Comparison of ENCODE assay signal across 8 cellular contexts in genomic region chr19:45477713-45478453, GRCh38. TPM values are rescaled to one million over a fixed set of nuclear protein-coding genes. Genes with fewer than 3 reads are reported as not detected.
DNase-seq lines count a peak whose midpoint lies in the region; ATAC-seq lines count a peak whose summit lies in the region.

No MANE protein-coding gene starts in this region.

- peaks cover 78% of the 10 kb centered on the region for H3K36me3 Mint-ChIP-seq in effector memory CD8-positive, alpha-beta T cell (ENCODE audit: insufficient read depth)

- in situ Hi-C loops in ACHN (cut with HindIII; ENCODE audit: low pct_ligation_motif_present, low pct_unique_long_range_greater_than_20kb, low sequenced_read_pairs) = no loop called here

- peak overlapping the region; percentile 94 to 98 for H3K4me3 Mint-ChIP-seq in effector memory CD8-positive, alpha-beta T cell

- peak overlapping the region; percentile 41 for H3K4me3 ChIP-seq in SJSA1
- peak overlapping the region; percentile 50 to 55 for H3K4me3 ChIP-seq in neuronal stem cell (ENCODE audit: low read length in 2 of 2)

- H3K9ac ChIP-seq in neuronal stem cell (ENCODE audit: low read depth, low read length, poor library complexity) = no peak overlapping the region

- peak overlapping the region; percentile 96 to 100 for H3K27ac Mint-ChIP-seq in effector memory CD8-positive, alpha-beta T cell

- H2BK120ac ChIP-seq in neuronal stem cell (ENCODE audit: low read depth, low read length) = no peak overlapping the region

- H3K27me3 ChIP-seq in SJSA1 (replicated peaks) = no peaks in the 10 kb centered on the region
- peaks cover 0 to 12% (median 0%) of the 10 kb centered on the region in 3 experiments for H3K27me3 ChIP-seq in neuronal stem cell (ENCODE audit: control insufficient read depth in 3 of 3, insufficient read depth in 3 of 3, low read depth in 1 of 3, low read length in 3 of 3)

- peak; percentile 50 for DNase-seq in ACHN
- no peak for DNase-seq in SJSA1 (ENCODE audit: low read depth in 1 of 2, low spot score in 2 of 2)
- DNase-seq in effector memory CD8-positive, alpha-beta T cell = peak in 1 of 3 experiments; percentile 35
- no peak for DNase-seq in neuronal stem cell (ENCODE audit: low spot score)
- no peak for DNase-seq in left colon
- no peak for DNase-seq in NCI-H2196 (lab: John Stamatoyannopoulos, UW; ENCODE audit: unreplicated experiment)

- H2BK15ac ChIP-seq in neuronal stem cell (ENCODE audit: low read length) = no peak overlapping the region

- H3K4me1 ChIP-seq in SJSA1 (replicated peaks) = peaks cover 6% of the 10 kb centered on the region
- H3K4me1 ChIP-seq in neuronal stem cell (ENCODE audit: control insufficient read depth in 2 of 2, insufficient read depth in 1 of 2, low read depth in 1 of 2, low read length in 2 of 2) = peaks cover 6% of the 10 kb centered on the region in 2 donors

- H4K91ac ChIP-seq in neuronal stem cell (ENCODE audit: low read depth, low read length, poor library complexity) = no peak overlapping the region

- H3K27ac ChIP-seq in SJSA1 (peak overlapping the region; percentile 95), neuronal stem cell (replicated peaks; ENCODE audit: low read length) (peak overlapping the region; percentile 22)

- no peak overlapping the region for H2AK5ac ChIP-seq in neuronal stem cell (ENCODE audit: low read depth, low read length)

- peaks cover 0 to 4% of the 10 kb centered on the region in 2 donors for H3K27me3 Mint-ChIP-seq in effector memory CD8-positive, alpha-beta T cell

- peak; percentile 8 for ATAC-seq in GM21717 (IDR thresholded peaks at IDR 0.05; ENCODE audit: unreplicated experiment)
- peak; percentile 5 for ATAC-seq in effector memory CD8-positive, alpha-beta T cell (replicated peaks)
- ATAC-seq in HG02759 (IDR thresholded peaks at IDR 0.05; ENCODE audit: unreplicated experiment) = no peak
- ATAC-seq in left colon = no peak

- no peak overlapping the region for H2AFZ ChIP-seq in neuronal stem cell (ENCODE audit: low read length)

- H3K4me1 Mint-ChIP-seq in effector memory CD8-positive, alpha-beta T cell (ENCODE audit: low read depth in 2 of 2) = peaks cover 28 to 43% of the 10 kb centered on the region in 2 donors

- no peak overlapping the region for H3K4ac ChIP-seq in neuronal stem cell (ENCODE audit: low read length)

- H3K9me3 Mint-ChIP-seq in effector memory CD8-positive, alpha-beta T cell = no peaks in the 10 kb centered on the region

- H3K23ac ChIP-seq in neuronal stem cell (ENCODE audit: low read depth, low read length, poor library complexity) = no peak overlapping the region

- no peaks in the 10 kb centered on the region for H3K36me3 ChIP-seq in SJSA1
- no peaks in the 10 kb centered on the region for H3K36me3 ChIP-seq in neuronal stem cell (replicated peaks in 1 of 2; ENCODE audit: control insufficient read depth in 2 of 2, insufficient read depth in 2 of 2, low read length in 2 of 2)

- H3K9me3 ChIP-seq in SJSA1 (replicated peaks) (no peaks in the 10 kb centered on the region), neuronal stem cell (replicated peaks in 1 of 2; ENCODE audit: control insufficient read depth in 2 of 2, insufficient read depth in 1 of 2, low read depth in 1 of 2, low read length in 2 of 2) (no peaks in the 10 kb centered on the region)

- no peak overlapping the region for H3K14ac ChIP-seq in neuronal stem cell (ENCODE audit: low read length)

- no peak overlapping the region for H2BK5ac ChIP-seq in neuronal stem cell (ENCODE audit: low read length)

- H2BK12ac ChIP-seq in neuronal stem cell (ENCODE audit: low read length) = no peak overlapping the region

- peak overlapping the region; percentile 42 for H3K4me2 ChIP-seq in neuronal stem cell (ENCODE audit: insufficient read depth, low read length, poor library complexity, severe bottlenecking)

- no peaks in the 10 kb centered on the region for H3K79me1 ChIP-seq in neuronal stem cell (ENCODE audit: low read depth, low read length)

- H4K8ac ChIP-seq in neuronal stem cell (ENCODE audit: low read depth, low read length) = no peak overlapping the region

- no CpG with 5 or more reads among the region's 12 CpGs for WGBS in neuronal stem cell (ENCODE audit: extremely low coverage in 2 of 2, insufficient read length in 2 of 2, insufficient replicate concordance in 1 of 2), 2 donors

- H3K18ac ChIP-seq in neuronal stem cell (ENCODE audit: low read length) = no peak overlapping the region

- intact Hi-C loops in left colon (cut with DNase I, micrococcal nuclease) = loop anchor here (2.0 to 5.0 kb wide), 2 partner anchors 39 to 41 kb away; no protein-coding TSS in a partner anchor

RNA-seq across cellular contexts. Expression of gene FOSB, which starts 10.1 kb away (rescaled TPM):
- total RNA-seq in SJSA1 (2014; rRNA removed; shearing (Covaris generic)) = 1.1 TPM in 1 of 2 replicates, not detected in the other
- 8.5 TPM for polyA plus RNA-seq in neuronal stem cell (2013, experiment 1 of 2)
- polyA plus RNA-seq in neuronal stem cell (2013, experiment 2 of 2) = 8.7 TPM
- 10 to 100 TPM in 1 of 2 donors, 1 to 10 TPM in 1; 4.4 to 46.0 TPM for total RNA-seq in left colon

RNA-seq across cellular contexts. Expression of gene RTN2, which starts 19.0 kb away (rescaled TPM):
- total RNA-seq in SJSA1 (2014; rRNA removed; shearing (Covaris generic)) = 5.1 and 7.5 TPM in 2 replicates
- polyA plus RNA-seq in neuronal stem cell (2013, experiment 1 of 2) = 9.5 TPM
- polyA plus RNA-seq in neuronal stem cell (2013, experiment 2 of 2) = 10.0 TPM
- total RNA-seq in left colon = 1 to 10 TPM; 3.4 to 6.1 TPM

RNA-seq across cellular contexts. Expression of gene PPM1N, which starts 20.4 kb away (rescaled TPM):
- 0.29 TPM in 1 of 2 replicates, not detected in the other for total RNA-seq in SJSA1 (2014; rRNA removed; shearing (Covaris generic))
- polyA plus RNA-seq in neuronal stem cell (2013, experiment 1 of 2) = 1.3 TPM
- polyA plus RNA-seq in neuronal stem cell (2013, experiment 2 of 2) = 1.2 TPM
- total RNA-seq in left colon = 1 to 10 TPM in 1 of 2 donors, under 1 TPM in 1; 0.37 to 1.6 TPM

RNA-seq across cellular contexts. Expression of gene VASP, which starts 29.4 kb away (rescaled TPM):
- total RNA-seq in SJSA1 (2014; rRNA removed; shearing (Covaris generic)) = 115 TPM in 2 replicates
- 61.7 TPM for polyA plus RNA-seq in neuronal stem cell (2013, experiment 1 of 2)
- polyA plus RNA-seq in neuronal stem cell (2013, experiment 2 of 2) = 63.2 TPM
- total RNA-seq in left colon = 100 to 1,000 TPM; 218 to 260 TPM

RNA-seq across cellular contexts. Expression of gene ERCC1, which starts 54.2 kb away (rescaled TPM):
- total RNA-seq in SJSA1 (2014; rRNA removed; shearing (Covaris generic)) = 102 and 247 TPM in 2 replicates
- 90.0 TPM for polyA plus RNA-seq in neuronal stem cell (2013, experiment 1 of 2)
- 87.6 TPM for polyA plus RNA-seq in neuronal stem cell (2013, experiment 2 of 2)
- 10 to 100 TPM; 37.1 to 43.6 TPM for total RNA-seq in left colon

Comparison
In these comparisons a context has a peak if more than half of its experiments do, and no peak if none do; other contexts are left out.
1. ATAC-seq: peak in GM21717 (single experiment) and effector memory CD8-positive, alpha-beta T cell (single experiment); none in HG02759 (single experiment) and left colon (single experiment).